ENCODE assay signal across 11 cellular contexts in the genomic region with DNA sequence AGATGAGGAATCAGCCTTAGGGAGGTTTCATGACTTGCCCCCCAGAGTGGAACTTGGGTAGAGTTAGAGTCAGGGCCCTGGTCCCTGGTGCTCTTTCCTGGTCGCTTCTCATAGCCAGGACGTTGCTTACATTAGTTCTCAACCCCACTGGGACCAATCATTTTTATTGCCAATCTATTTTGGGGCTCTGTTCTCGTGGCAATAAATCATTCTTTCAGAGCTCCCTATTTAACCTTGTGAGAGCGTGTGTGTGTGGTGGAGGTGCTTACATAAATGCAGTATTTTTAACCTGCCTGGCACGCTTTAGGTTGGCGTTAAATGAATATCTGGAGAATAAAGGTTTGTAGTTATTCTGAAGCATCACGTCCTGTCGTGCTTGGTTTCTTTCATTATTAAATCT. TPM values are rescaled to one million over a fixed set of nuclear protein-coding genes. Genes with fewer than 3 reads are reported as not detected.
A peak's percentile ranks its signal among the peaks of the same experiment; 100 is the strongest.
DNase-seq lines count a peak whose midpoint lies in the region; ATAC-seq and TF ChIP-seq lines count a peak whose summit lies in the region.
"Had no signal": no experiment of that assay in that cellular context is flagged by ENCODE, and none has a peak within 500 bp of the region (broad histone marks: within the 10 kb centered on the region; RNA-seq: fewer than 3 reads in every experiment).

No MANE protein-coding gene starts in this region.

- H3K4me1 Mint-ChIP-seq in stimulated activated memory B cell treated with anti-CD40 and anti-IgM and Interleukin-4, amounts not matched to agents 10 μg/mL and 1 μg/mL and 100 μg/mL, for 72 hours, result peaks cover 68% of the 10 kb centered on the region

- peak overlapping the region; percentile 40 for H3K27ac Mint-ChIP-seq in stimulated activated memory B cell treated with anti-CD40 and anti-IgM and Interleukin-4, amounts not matched to agents 10 μg/mL and 1 μg/mL and 100 μg/mL, for 72 hours

- no peak overlapping the region for H3K9ac ChIP-seq in fibroblast of lung (ENCODE audit: insufficient read depth, low read length)

- peaks cover 9% of the 10 kb centered on the region for H3K36me3 ChIP-seq in fibroblast of lung (ENCODE audit: control insufficient read depth, insufficient read depth, low read length)

- peaks cover 87% of the 10 kb centered on the region for H3K79me2 ChIP-seq in fibroblast of lung (ENCODE audit: control insufficient read depth, insufficient read depth, low read length)

- peaks cover 5% of the 10 kb centered on the region for H4K20me1 ChIP-seq in fibroblast of lung (ENCODE audit: control insufficient read depth, extremely low read depth, insufficient read depth, low read length)

- H3K36me3 Mint-ChIP-seq in stimulated activated memory B cell treated with anti-CD40 and anti-IgM and Interleukin-4, amounts not matched to agents 10 μg/mL and 1 μg/mL and 100 μg/mL, for 72 hours, result no peaks in the 10 kb centered on the region

- H3K4me1 ChIP-seq in fibroblast of lung (ENCODE audit: control insufficient read depth, extremely low read depth, insufficient read depth, low read length), result peaks cover 21% of the 10 kb centered on the region

- ATAC-seq in stimulated activated memory B cell treated with anti-CD40 and anti-IgM and Interleukin-4, amounts not matched to agents 10 μg/mL and 1 μg/mL and 100 μg/mL, for 72 hours, result no peak
- ATAC-seq: left colon had no signal

- no peaks in the 10 kb centered on the region for H3K27me3 Mint-ChIP-seq in stimulated activated memory B cell treated with anti-CD40 and anti-IgM and Interleukin-4, amounts not matched to agents 10 μg/mL and 1 μg/mL and 100 μg/mL, for 72 hours

- no peaks in the 10 kb centered on the region for H3K9me3 ChIP-seq in fibroblast of lung (ENCODE audit: control insufficient read depth, insufficient read depth, low read depth, low read length)

- DNase-seq in NCI-H187 (lab: John Stamatoyannopoulos, UW) (peak; percentile 14 to 42), NCI-H187 treated with DMSO at 0.1 percent for 48 hours (lab: John Stamatoyannopoulos, UW) (no peak), NCI-H774 (lab: John Stamatoyannopoulos, UW) (peak; percentile 16), fibroblast of lung (ENCODE audit: low read depth in 2 of 2) (no peak), DMS 273 (lab: John Stamatoyannopoulos, UW; ENCODE audit: unreplicated experiment) (no peak), cerebellum (ENCODE audit: low spot score) (no peak)
- no peak for DNase-seq in effector CD8-positive, alpha-beta T cell (lab: John Stamatoyannopoulos, UW)
- DNase-seq: activated CD4-positive, alpha-beta T cell treated with anti-CD3 and anti-CD28 coated beads, Interleukin-2, amount 50 U/mL, for 4 hours; left colon had no signal

- peak overlapping the region in 3 of 4 experiments; percentile 90 to 99 (median 96) for H3K4me3 ChIP-seq in fibroblast of lung (replicated peaks in 1 of 4; ENCODE audit: control extremely low read depth in 1 of 4, insufficient read depth in 1 of 4, low read depth in 3 of 4, low read length in 4 of 4)
- H3K4me3 ChIP-seq: SK-N-MC had no signal

- peak overlapping the region; percentile 87 for H3K4me2 ChIP-seq in fibroblast of lung (ENCODE audit: extremely low read depth, insufficient read depth, low read length)

- TF ChIP-seq CTCF in fibroblast of lung (conservative IDR thresholded peaks at IDR 0.05 in 1 of 2, IDR thresholded peaks at IDR 0.05 in 1 of 2; ENCODE audit: low read depth in 1 of 2, low read length in 2 of 2), result no peak

- no peaks in the 10 kb centered on the region for H3K27me3 ChIP-seq in fibroblast of lung (ENCODE audit: control insufficient read depth, insufficient read depth, low read length)

- peak overlapping the region; percentile 38 for H3K27ac ChIP-seq in fibroblast of lung (ENCODE audit: insufficient read depth, low read length)
- H3K27ac ChIP-seq: SK-N-MC had no signal

- no peak overlapping the region for H3K4me3 Mint-ChIP-seq in stimulated activated memory B cell treated with anti-CD40 and anti-IgM and Interleukin-4, amounts not matched to agents 10 μg/mL and 1 μg/mL and 100 μg/mL, for 72 hours

- H2AFZ ChIP-seq in fibroblast of lung (ENCODE audit: low read length), result no peak overlapping the region

- no peaks in the 10 kb centered on the region for H3K9me3 Mint-ChIP-seq in stimulated activated memory B cell treated with anti-CD40 and anti-IgM and Interleukin-4, amounts not matched to agents 10 μg/mL and 1 μg/mL and 100 μg/mL, for 72 hours

RNA-seq across cellular contexts. Expression of gene TRIO, which starts 4.1 kb away (rescaled TPM):
- total RNA-seq in fibroblast of lung (139 and 281 TPM in 2 replicates), cerebellum (422 TPM)
- polyA plus RNA-seq in fibroblast of lung, result 120 and 134 TPM in 2 replicates
- 77.4 and 100 TPM in 2 replicates for polyA plus RNA-seq in fibroblast of lung (2012)
- 721 and 815 TPM in 2 replicates for polyA minus RNA-seq in fibroblast of lung (ENCODE audit: low replicate concordance)

Comparison
In these comparisons a context has a peak if more than half of its experiments do, and no peak if none do; other contexts are left out.
1. DNase-seq: peak in NCI-H187 (2 of 2) and NCI-H774 (single experiment); none in NCI-H187 treated with DMSO at 0.1 percent for 48 hours (single experiment), fibroblast of lung (0 of 2), DMS 273 (single experiment), cerebellum (single experiment) and effector CD8-positive, alpha-beta T cell (single experiment).